In genomic region chr15:56242576-56243116, GRCh38 we compare ENCODE assay signal across 8 cellular contexts. TPM values are rescaled to one million over a fixed set of nuclear protein-coding genes. Genes with fewer than 3 reads are reported as not detected.
DNase-seq lines count a peak whose midpoint lies in the region; ATAC-seq and TF ChIP-seq lines count a peak whose summit lies in the region.

No MANE protein-coding gene starts in this region.

- H3K36me3 ChIP-seq in HCT116 (ENCODE audit: control insufficient read depth in 1 of 2, insufficient read depth in 2 of 2, low read length in 2 of 2) = no peaks in the 10 kb centered on the region
- no peaks in the 10 kb centered on the region for H3K36me3 ChIP-seq in iPS-20b (ENCODE audit: insufficient read depth, low read depth, low read length)

- no peaks in the 10 kb centered on the region for H3K27me3 Mint-ChIP-seq in activated naive CD4-positive, alpha-beta T cell treated with anti-CD3 and anti-CD28 coated beads, Interleukin-2, amount 50 U/mL, for 24 hours

- no peaks in the 10 kb centered on the region for H4K20me1 ChIP-seq in HCT116 (ENCODE audit: insufficient read depth)

- H3K4me3 ChIP-seq in AG09309 (ENCODE audit: control insufficient read depth, low read depth, low read length) (peak overlapping the region; percentile 79), HCT116 (replicated peaks in 1 of 2; ENCODE audit: low read depth in 1 of 2, low read length in 2 of 2) (peak overlapping the region; percentile 57 to 72), iPS-20b (ENCODE audit: low read length) (peak overlapping the region; percentile 94)

- intact Hi-C loops in HCT116 (cut with micrococcal nuclease) = loop anchor here (10.0 kb wide), 1 partner anchor 248 kb away; the partner anchor contains the start of gene NEDD4

- RAD21 ChIA-PET in HCT116 (lab: Charles Lee; ENCODE audit: low non-redundant PET in 1 of 2, low total read pairs in 2 of 2, uncharacterized antibody in 2 of 2, unreplicated experiment in 2 of 2) = interaction anchor here in 1 of 2 experiments (0.7 kb wide), 1 partner anchor 101 kb away, joined by 6 read pairs; no protein-coding TSS in a partner anchor

- peak overlapping the region; percentile 89 for H3K4me2 ChIP-seq in HCT116 (ENCODE audit: low read length)

- H3K36me3 Mint-ChIP-seq in activated naive CD4-positive, alpha-beta T cell treated with anti-CD3 and anti-CD28 coated beads, Interleukin-2, amount 50 U/mL, for 24 hours = peaks cover 3% of the 10 kb centered on the region

- peaks cover 60% of the 10 kb centered on the region for H3K4me1 Mint-ChIP-seq in activated naive CD4-positive, alpha-beta T cell treated with anti-CD3 and anti-CD28 coated beads, Interleukin-2, amount 50 U/mL, for 24 hours

- no TSS peak for BruUV-seq in HCT116 (replicated peaks; lab: Mats Ljungman, UMichigan)

- DNase-seq in AG09309 (ENCODE audit: low read depth) = no peak
- DNase-seq in HCT116 (ENCODE audit: low read depth, low spot score) = no peak
- DNase-seq in superior temporal gyrus (ENCODE audit: extremely low spot score) = peak; percentile 61
- no peak for DNase-seq in left lobe of liver (ENCODE audit: low spot score)

- H2AFZ ChIP-seq in HCT116 (ENCODE audit: low read depth, low read length, poor library complexity, severe bottlenecking) = no peak overlapping the region

- H3K27ac ChIP-seq in HCT116 (ENCODE audit: low read depth, low read length) (no peak overlapping the region; the same call in 1 of the 2 replicates), iPS-20b (ENCODE audit: low read length) (peak overlapping the region; percentile 34)

- H3K4me3 Mint-ChIP-seq in activated naive CD4-positive, alpha-beta T cell treated with anti-CD3 and anti-CD28 coated beads, Interleukin-2, amount 50 U/mL, for 24 hours = peak overlapping the region; percentile 93

- H3K9me3 Mint-ChIP-seq in activated naive CD4-positive, alpha-beta T cell treated with anti-CD3 and anti-CD28 coated beads, Interleukin-2, amount 50 U/mL, for 24 hours = no peaks in the 10 kb centered on the region

- H3K27me3 ChIP-seq in HCT116 (ENCODE audit: insufficient read depth, low read length) (no peaks in the 10 kb centered on the region), iPS-20b (ENCODE audit: insufficient read depth, low read length) (no peaks in the 10 kb centered on the region)

- no peak for TF ChIP-seq POLR2A in HCT116 (IDR thresholded peaks at IDR 0.05; ENCODE audit: borderline replicate concordance, extremely low read depth, insufficient read depth, insufficient read length)

- TF ChIP-seq CTCF in AG09309 (IDR thresholded peaks at IDR 0.05; ENCODE audit: control insufficient read depth, insufficient read depth, low read depth, low read length, missing control alignments) = no peak
- TF ChIP-seq CTCF in HCT116 (IDR thresholded peaks at IDR 0.05 in 2 of 3, conservative IDR thresholded peaks at IDR 0.05 in 1 of 3; ENCODE audit: borderline replicate concordance in 1 of 3, insufficient read depth in 1 of 3, low read depth in 2 of 3, low read length in 2 of 3) = no peak

- H3K4me1 ChIP-seq in HCT116 (ENCODE audit: control insufficient read depth in 1 of 2, insufficient read depth in 2 of 2, low read length in 2 of 2) (peaks cover 9 to 28% of the 10 kb centered on the region in 2 experiments), iPS-20b (ENCODE audit: insufficient read depth, low read length) (peaks cover 13% of the 10 kb centered on the region; the same call in 1 of the 2 replicates)

- H3K9me3 ChIP-seq in HCT116 (ENCODE audit: control insufficient read depth in 1 of 2, insufficient read depth in 1 of 2, low read depth in 1 of 2, low read length in 2 of 2) (no peaks in the 10 kb centered on the region), iPS-20b (ENCODE audit: insufficient read depth, low read depth, low read length) (no peaks in the 10 kb centered on the region)

- H3K9ac ChIP-seq in HCT116 (ENCODE audit: low read length) (peak overlapping the region; percentile 71), iPS-20b (ENCODE audit: low read depth, low read length) (peak overlapping the region; percentile 95)

- TF ChIP-seq RAD21 in HCT116 (IDR thresholded peaks at IDR 0.05; ENCODE audit: low read depth) = no peak

- H3K79me2 ChIP-seq in HCT116 (ENCODE audit: insufficient read depth, low read length) = peaks cover 47% of the 10 kb centered on the region

- peak overlapping the region; percentile 72 for H3K27ac Mint-ChIP-seq in activated naive CD4-positive, alpha-beta T cell treated with anti-CD3 and anti-CD28 coated beads, Interleukin-2, amount 50 U/mL, for 24 hours

- POLR2A ChIA-PET in HCT116 (lab: Charles Lee) = no interaction called here

- H3K9me2 ChIP-seq in HCT116 (ENCODE audit: insufficient read depth) = no peaks in the 10 kb centered on the region

- ATAC-seq in HCT116 (no peak), GM21423 (IDR thresholded peaks at IDR 0.05; ENCODE audit: unreplicated experiment) (no peak), HG03135 (IDR thresholded peaks at IDR 0.05; ENCODE audit: unreplicated experiment) (no peak), left lobe of liver (no peak)

- CTCF ChIA-PET in HCT116 (lab: Charles Lee) = no interaction called here

TF ChIP-seq in HCT116, 20 proteins besides CTCF, POLR2A, EP300 and RAD21:
- TF ChIP-seq ATF3 (IDR thresholded peaks at IDR 0.05) (no peak), SRF (IDR thresholded peaks at IDR 0.05; ENCODE audit: low read depth) (no peak), POLR2AphosphoS5 (IDR thresholded peaks at IDR 0.05; ENCODE audit: low read depth, low read length) (no peak), ELF1 (IDR thresholded peaks at IDR 0.05; ENCODE audit: borderline replicate concordance, low read depth) (no peak), FOSL1 (IDR thresholded peaks at IDR 0.05; ENCODE audit: low read depth) (no peak), ZFX (IDR thresholded peaks at IDR 0.05) (no peak), EZH2 (IDR thresholded peaks at IDR 0.05) (no peak), TCF7L2 (IDR thresholded peaks at IDR 0.05; ENCODE audit: borderline replicate concordance, extremely low read depth, insufficient read depth, insufficient read length) (no peak), ZNF274 (IDR thresholded peaks at IDR 0.05; ENCODE audit: low read depth, low read length) (no peak), EGR1 (IDR thresholded peaks at IDR 0.05; ENCODE audit: low read depth) (no peak), SP1 (IDR thresholded peaks at IDR 0.05; ENCODE audit: low read depth) (no peak), EZH2phosphoT487 (IDR thresholded peaks at IDR 0.05; ENCODE audit: borderline replicate concordance) (no peak), JUND (IDR thresholded peaks at IDR 0.05) (no peak), ZBTB33 (IDR thresholded peaks at IDR 0.05; ENCODE audit: extremely low read depth, insufficient replicate concordance, low read length) (no peak), SIN3A (IDR thresholded peaks at IDR 0.05; ENCODE audit: low read depth) (no peak)
TF ChIP-seq in HCT116: peak in this region for 0.

RNA-seq across cellular contexts. Expression of gene RFX7, which starts 1.0 kb away (rescaled TPM):
- 18.1 TPM for total RNA-seq in HCT116 (2021; ENCODE audit: unreplicated experiment)
- polyA plus RNA-seq in HCT116 (2012) = 7.4 and 7.8 TPM in 2 replicates
- 5.5 TPM for total RNA-seq in left lobe of liver
